ENCODE assay signal across 2 cellular contexts in the genomic region with DNA sequence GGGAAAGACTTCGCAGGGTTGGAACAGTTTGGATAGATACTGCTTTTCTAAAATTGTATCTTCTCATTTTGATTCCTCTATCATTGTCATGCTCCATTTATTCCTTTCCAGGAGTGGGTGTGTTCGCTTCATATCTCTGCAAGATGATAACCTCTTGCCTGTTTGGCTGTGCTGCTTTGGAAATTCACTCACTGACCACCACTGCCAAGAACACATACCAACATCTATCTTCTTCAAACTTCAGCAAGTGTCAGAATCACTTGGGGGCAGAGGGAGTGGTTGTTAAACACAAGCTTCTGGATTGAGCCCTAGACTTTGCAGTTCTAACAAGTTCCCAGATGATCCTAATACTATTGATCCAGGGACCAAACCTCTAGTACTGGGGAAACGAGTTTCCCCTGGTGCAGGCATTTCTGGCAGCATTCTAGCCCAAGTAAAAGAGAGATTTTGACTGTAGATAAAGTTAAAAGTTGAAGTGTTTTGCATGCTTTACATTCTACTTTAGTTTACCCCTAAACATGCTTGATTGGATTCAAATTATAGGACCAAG.
TF ChIP-seq lines count a peak whose summit lies in the region.

No MANE protein-coding gene starts in this region.

TF ChIP-seq in K562, 482 proteins besides CTCF, POLR2A, EP300 and RAD21:
- TF ChIP-seq SIRT6 (IDR thresholded peaks at IDR 0.05; ENCODE audit: low read depth, low read length) (no peak), IFI16 (CRISPR knock-in tag; IDR thresholded peaks at IDR 0.05) (no peak), MTF1 (CRISPR knock-in tag; IDR thresholded peaks at IDR 0.05; ENCODE audit: borderline replicate concordance) (no peak), NFIX (CRISPR knock-in tag; IDR thresholded peaks at IDR 0.05; ENCODE audit: low read depth) (no peak), FOXP1 (CRISPR knock-in tag; IDR thresholded peaks at IDR 0.05) (no peak)
- TF ChIP-seq, protein P1, sequence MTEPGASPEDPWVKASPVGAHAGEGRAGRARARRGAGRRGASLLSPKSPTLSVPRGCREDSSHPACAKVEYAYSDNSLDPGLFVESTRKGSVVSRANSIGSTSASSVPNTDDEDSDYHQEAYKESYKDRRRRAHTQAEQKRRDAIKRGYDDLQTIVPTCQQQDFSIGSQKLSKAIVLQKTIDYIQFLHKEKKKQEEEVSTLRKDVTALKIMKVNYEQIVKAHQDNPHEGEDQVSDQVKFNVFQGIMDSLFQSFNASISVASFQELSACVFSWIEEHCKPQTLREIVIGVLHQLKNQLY (CRISPR knock-in tag; conservative IDR thresholded peaks at IDR 0.05) = no peak

TF ChIP-seq in WTC11, 78 proteins besides CTCF, POLR2A, EP300 and RAD21:
- TF ChIP-seq STAT6 (CRISPR knock-in tag; conservative IDR thresholded peaks at IDR 0.05; ENCODE audit: low read depth) = no peak
- TF ChIP-seq ZNF219 (CRISPR knock-in tag; IDR thresholded peaks at IDR 0.05; ENCODE audit: borderline replicate concordance) = no peak
- no peak for TF ChIP-seq FOXP1 (CRISPR knock-in tag; IDR thresholded peaks at IDR 0.05; ENCODE audit: borderline replicate concordance)
- TF ChIP-seq GRHL2 (CRISPR knock-in tag; IDR thresholded peaks at IDR 0.05; ENCODE audit: insufficient replicate concordance, severe bottlenecking) = no peak
- no peak for TF ChIP-seq NR3C1 (CRISPR knock-in tag; conservative IDR thresholded peaks at IDR 0.05; ENCODE audit: low read depth)
- TF ChIP-seq OVOL2 (CRISPR knock-in tag; IDR thresholded peaks at IDR 0.05; ENCODE audit: borderline replicate concordance) = no peak
- no peak for TF ChIP-seq GTF2I (CRISPR knock-in tag; conservative IDR thresholded peaks at IDR 0.05)
- no peak for TF ChIP-seq NR2C2 (CRISPR knock-in tag; IDR thresholded peaks at IDR 0.05)
- TF ChIP-seq JUN (CRISPR knock-in tag; IDR thresholded peaks at IDR 0.05) = no peak
- no peak for TF ChIP-seq ATF2 (CRISPR knock-in tag; IDR thresholded peaks at IDR 0.05; ENCODE audit: borderline replicate concordance, low read depth)
- TF ChIP-seq ZNF532 (CRISPR knock-in tag; IDR thresholded peaks at IDR 0.05; ENCODE audit: borderline replicate concordance) = no peak
- TF ChIP-seq, protein P2, sequence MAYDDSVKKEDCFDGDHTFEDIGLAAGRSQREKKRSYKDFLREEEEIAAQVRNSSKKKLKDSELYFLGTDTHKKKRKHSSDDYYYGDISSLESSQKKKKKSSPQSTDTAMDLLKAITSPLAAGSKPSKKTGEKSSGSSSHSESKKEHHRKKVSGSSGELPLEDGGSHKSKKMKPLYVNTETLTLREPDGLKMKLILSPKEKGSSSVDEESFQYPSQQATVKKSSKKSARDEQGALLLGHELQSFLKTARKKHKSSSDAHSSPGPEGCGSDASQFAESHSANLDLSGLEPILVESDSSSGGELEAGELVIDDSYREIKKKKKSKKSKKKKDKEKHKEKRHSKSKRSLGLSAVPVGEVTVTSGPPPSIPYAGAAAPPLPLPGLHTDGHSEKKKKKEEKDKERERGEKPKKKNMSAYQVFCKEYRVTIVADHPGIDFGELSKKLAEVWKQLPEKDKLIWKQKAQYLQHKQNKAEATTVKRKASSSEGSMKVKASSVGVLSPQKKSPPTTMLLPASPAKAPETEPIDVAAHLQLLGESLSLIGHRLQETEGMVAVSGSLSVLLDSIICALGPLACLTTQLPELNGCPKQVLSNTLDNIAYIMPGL (CRISPR knock-in tag; IDR thresholded peaks at IDR 0.05) = no peak
- no peak for TF ChIP-seq EMX1 (CRISPR knock-in tag; IDR thresholded peaks at IDR 0.05)
- TF ChIP-seq TEAD4 (CRISPR knock-in tag; IDR thresholded peaks at IDR 0.05) = no peak
- TF ChIP-seq NFATC4 (CRISPR knock-in tag; IDR thresholded peaks at IDR 0.05) = no peak
- TF ChIP-seq ZBTB21 (CRISPR knock-in tag; IDR thresholded peaks at IDR 0.05; ENCODE audit: borderline replicate concordance) = no peak
